8 cellular contexts compared by ENCODE assay signal in genomic region chr6:133951881-133952814, GRCh38. TPM values are rescaled to one million over a fixed set of nuclear protein-coding genes. Genes with fewer than 3 reads are reported as not detected.
DNase-seq lines count a peak whose midpoint lies in the region; ATAC-seq and TF ChIP-seq lines count a peak whose summit lies in the region.

No MANE protein-coding gene starts in this region.

- H3K27ac ChIP-seq in WERI-Rb-1 (peak overlapping the region; percentile 87), spleen (peak overlapping the region; percentile 90 to 97 (median 94))

- TF ChIP-seq POLR2A in spleen (IDR thresholded peaks at IDR 0.05) = no peak

- H3K4me3 ChIP-seq in WERI-Rb-1 (ENCODE audit: low read depth, low read length) (peak overlapping the region; percentile 95), spleen (peak overlapping the region; percentile 61 to 96 (median 91))

- H3K4me1 ChIP-seq in spleen = peaks cover 15 to 49% (median 42%) of the 10 kb centered on the region in 6 donors

- no peaks in the 10 kb centered on the region for H3K27me3 ChIP-seq in WERI-Rb-1 (ENCODE audit: insufficient read depth, low read depth, severe bottlenecking)
- no peaks in the 10 kb centered on the region for H3K27me3 ChIP-seq in spleen (replicated peaks in 1 of 7)

- DNase-seq in SIG-M5 treated with dmso at 0.1 percent for 504 hours (lab: John Stamatoyannopoulos, UW; ENCODE audit: unreplicated experiment) (peak; percentile 8), SIG-M5 (lab: John Stamatoyannopoulos, UW) (no peak), NCI-H1694 (lab: John Stamatoyannopoulos, UW) (peak; percentile 40), WERI-Rb-1 (peak; percentile 64), iris pigment epithelial cell (ENCODE audit: low read depth) (peak; percentile 80), spleen (peak; percentile 90)
- peak; percentile 36 for DNase-seq in central memory CD4-positive, alpha-beta T cell

- WGBS in spleen, 5 donors = 0 to 1% (median 0%) methylated on average over 44 to 65 of the region's 65 CpGs

- H3K9me3 ChIP-seq in WERI-Rb-1 (ENCODE audit: severe bottlenecking) (no peaks in the 10 kb centered on the region), spleen (no peaks in the 10 kb centered on the region)

- intact Hi-C loops in spleen (cut with DNase I; ENCODE audit: low total_unique reads) = no loop called here

- TF ChIP-seq CTCF in WERI-Rb-1 (IDR thresholded peaks at IDR 0.05; ENCODE audit: low read depth, low read length) (peak; percentile 19; the same call in 1 of the 2 replicates), spleen (IDR thresholded peaks at IDR 0.05 in 8 of 11, conservative IDR thresholded peaks at IDR 0.05 in 3 of 11) (peak; percentile 24 to 52 (median 44))

- ATAC-seq in HG02840 (IDR thresholded peaks at IDR 0.05; ENCODE audit: low FRiP score, unreplicated experiment) = peak; percentile 43

- H3K36me3 ChIP-seq in WERI-Rb-1 (no peaks in the 10 kb centered on the region; the same call in 1 of the 2 replicates), spleen (no peaks in the 10 kb centered on the region)

RNA-seq across cellular contexts. Expression of gene TBPL1, which starts 0.9 kb away (rescaled TPM):
- total RNA-seq in spleen = 10 to 100 TPM; 17.0 to 31.0 (median 25.9) TPM
- 10 to 100 TPM; 29.9 to 33.3 (median 30.3) TPM for polyA plus RNA-seq in spleen
